Comparison of ENCODE assay signal across 20 cellular contexts in genomic region chr1:232547938-232548484, GRCh38.
DNase-seq lines count a peak whose midpoint lies in the region; TF ChIP-seq lines count a peak whose summit lies in the region.
"Had no signal": no experiment of that assay in that cellular context is flagged by ENCODE, and none has a peak within 500 bp of the region (broad histone marks: within the 10 kb centered on the region; RNA-seq: fewer than 3 reads in every experiment).

No MANE protein-coding gene starts in this region.

- no peaks in the 10 kb centered on the region for H3K36me3 ChIP-seq in ascending aorta
- H3K36me3 ChIP-seq: BE2C had no signal

- H3K36me3 Mint-ChIP-seq in nephron (ENCODE audit: low read depth) = peaks cover 4% of the 10 kb centered on the region

- TF ChIP-seq CTCF in nephron (IDR thresholded peaks at IDR 0.05; ENCODE audit: unreplicated experiment in 3 of 3) (no peak), ascending aorta (IDR thresholded peaks at IDR 0.05) (no peak)

- intact Hi-C loops in ascending aorta (cut with DNase I) = no loop called here

- H3K27me3 Mint-ChIP-seq in nephron (ENCODE audit: low read depth) = no peaks in the 10 kb centered on the region

- H3K27me3 ChIP-seq in ascending aorta = no peaks in the 10 kb centered on the region
- H3K27me3 ChIP-seq: BE2C had no signal

- H3K4me1 Mint-ChIP-seq in nephron = peaks cover 59% of the 10 kb centered on the region

- H3K9me3 ChIP-seq in ascending aorta = no peaks in the 10 kb centered on the region
- H3K9me3 ChIP-seq: BE2C, Caco-2 had no signal

- H3K4me3 ChIP-seq in ascending aorta = no peak overlapping the region

- peak overlapping the region in 1 of 3 experiments; percentile 2 for H3K4me3 Mint-ChIP-seq in nephron
- H3K4me3 Mint-ChIP-seq: activated CD8-positive, alpha-beta T cell treated with anti-CD3 and anti-CD28 coated beads for 36 hours; HFFc6; IgD-negative memory B cell had no signal

- peak overlapping the region; percentile 88 to 96 (median 95) for H3K27ac Mint-ChIP-seq in nephron
- H3K27ac Mint-ChIP-seq: activated CD8-positive, alpha-beta T cell treated with anti-CD3 and anti-CD28 coated beads for 36 hours; HFFc6; IgD-negative memory B cell had no signal

- H3K27ac ChIP-seq in ascending aorta = no peak overlapping the region
- H3K27ac ChIP-seq: 22Rv1 had no signal

- H3K4me1 ChIP-seq in ascending aorta = peaks cover 0 to 3% of the 10 kb centered on the region in 2 donors

- H3K9me3 Mint-ChIP-seq in nephron = no peaks in the 10 kb centered on the region
- H3K9me3 Mint-ChIP-seq: activated CD8-positive, alpha-beta T cell treated with anti-CD3 and anti-CD28 coated beads for 36 hours; IgD-negative memory B cell had no signal

- DNase-seq in DMS 273 (lab: John Stamatoyannopoulos, UW; ENCODE audit: unreplicated experiment) = peak; percentile 28
- no peak for DNase-seq in DMS 273 treated with DMSO at 0.1 percent for 48 hours (lab: John Stamatoyannopoulos, UW)
- DNase-seq in NCI-H1436 treated with DMSO at 0.1 percent for 48 hours (lab: John Stamatoyannopoulos, UW) = peak; percentile 98
- DNase-seq in NCI-H69 (lab: John Stamatoyannopoulos, UW) = peak; percentile 92
- DNase-seq in ecto neural progenitor cell (ENCODE audit: low spot score) = no peak
- no peak for DNase-seq in ascending aorta (ENCODE audit: low spot score in 2 of 2)
- no peak for DNase-seq in activated naive CD4-positive, alpha-beta T cell (lab: John Stamatoyannopoulos, UW)
- DNase-seq: activated CD4-positive, CD25-positive, alpha-beta regulatory T cell; activated CD8-positive, alpha-beta T cell treated with anti-CD3 and anti-CD28 coated beads for 36 hours; BE2C; Caco-2; dermis blood vessel endothelial cell; HFFc6; NCI-H2081 treated with DMSO at 0.1 percent for 48 hours; RPMI8226; stimulated activated CD4-positive, alpha-beta T cell treated with anti-CD3 and anti-CD28 coated beads, Interleukin-12 subunit alpha, Interleukin-12 subunit beta, amount 100 ng/mL, for 4 hours; T1000 had no signal

Comparison
In these comparisons a context has a peak if more than half of its experiments do, and no peak if none do; other contexts are left out.
1. DNase-seq: peak in DMS 273 (single experiment), NCI-H1436 treated with DMSO at 0.1 percent for 48 hours (single experiment) and NCI-H69 (single experiment); none in DMS 273 treated with DMSO at 0.1 percent for 48 hours (single experiment), ecto neural progenitor cell (single experiment), ascending aorta (0 of 2) and activated naive CD4-positive, alpha-beta T cell (0 of 4).